Comparison of ENCODE assay signal across 20 cellular contexts in the genomic region with DNA sequence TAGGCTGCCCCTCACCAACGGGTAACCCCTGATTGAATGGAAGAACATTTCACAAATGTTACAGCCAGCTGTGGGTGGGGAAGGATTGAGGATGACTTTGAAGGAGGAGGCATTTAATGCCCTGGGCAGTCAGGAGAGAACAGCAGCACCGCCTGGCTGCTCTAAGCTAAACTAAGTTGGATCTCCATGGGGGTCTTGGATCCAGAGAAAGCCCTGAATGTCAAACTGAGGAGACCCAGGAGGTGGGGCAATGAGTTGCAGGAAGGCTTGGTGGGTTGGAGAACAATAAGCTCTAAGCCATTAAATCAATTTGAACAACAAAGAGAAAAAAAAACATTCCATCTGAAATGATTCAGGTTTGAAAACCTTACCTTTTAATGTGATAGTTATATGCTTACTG. TPM values are rescaled to one million over a fixed set of nuclear protein-coding genes. Genes with fewer than 3 reads are reported as not detected.
DNase-seq lines count a peak whose midpoint lies in the region; ATAC-seq lines count a peak whose summit lies in the region.
"Had no signal": no experiment of that assay in that cellular context is flagged by ENCODE, and none has a peak within 500 bp of the region (broad histone marks: within the 10 kb centered on the region; RNA-seq: fewer than 3 reads in every experiment).

No MANE protein-coding gene starts in this region.

- H3K27me3 Mint-ChIP-seq in IgD-negative memory B cell, result no peaks in the 10 kb centered on the region
- no peaks in the 10 kb centered on the region for H3K27me3 Mint-ChIP-seq in naive B cell

- no peak overlapping the region for H3K4me3 Mint-ChIP-seq in IgD-negative memory B cell
- no peak overlapping the region for H3K4me3 Mint-ChIP-seq in naive B cell

- peak; percentile 76 for DNase-seq in ELF-1 (ENCODE audit: low read depth, low spot score)
- peak; percentile 64 for DNase-seq in iPS DF 19.7 (ENCODE audit: low read depth, low spot score)
- DNase-seq in naive B cell, result no peak
- no peak for DNase-seq in GF-D8 (lab: John Stamatoyannopoulos, UW)
- DNase-seq in COR-L47 (lab: John Stamatoyannopoulos, UW), result no peak
- DNase-seq: DMS79 treated with DMSO at 0.1 percent for 48 hours, Kasumi-1, MG63, NCI-H1048, NCI-H1436, NCI-H2029 treated with DMSO at 0.1 percent for 48 hours, NCI-H2171 treated with DMSO at 0.1 percent for 48 hours, NCI-H446, NCI-H69, OCI-M1, SHP77, SK-N-SH had no signal

- H3K4me1 Mint-ChIP-seq in IgD-negative memory B cell (peaks cover 0 to 3% (median 0%) of the 10 kb centered on the region in 3 donors), naive B cell (no peaks in the 10 kb centered on the region)

- H3K27ac Mint-ChIP-seq in IgD-negative memory B cell (peak overlapping the region in 2 of 3 donors; percentile 33 to 68), naive B cell (peak overlapping the region in 4 of 6 donors; percentile 16 to 64 (median 38))

- ATAC-seq in naive B cell (ENCODE audit: low read depth in 2 of 2) (no peak), HG03469 (IDR thresholded peaks at IDR 0.05; ENCODE audit: unreplicated experiment) (no peak)
- ATAC-seq: A549 had no signal

- H3K36me3 Mint-ChIP-seq in IgD-negative memory B cell (peaks cover 13% of the 10 kb centered on the region), naive B cell (peaks cover 21 to 34% of the 10 kb centered on the region in 2 donors)

- H3K9me3 Mint-ChIP-seq in IgD-negative memory B cell (no peaks in the 10 kb centered on the region), naive B cell (no peaks in the 10 kb centered on the region)

RNA-seq across cellular contexts. Expression of gene TMX4, which starts 35.4 kb away (rescaled TPM):
- 63.2 TPM for polyA plus RNA-seq in IgD-negative memory B cell
- polyA plus RNA-seq in naive B cell (ENCODE audit: low read depth in 6 of 6), result 10 to 100 TPM; 41.9 to 56.9 (median 47.8) TPM

RNA-seq across cellular contexts. Expression of gene HAO1, which starts 43.9 kb away (rescaled TPM):
- polyA plus RNA-seq in IgD-negative memory B cell (not detected), naive B cell (ENCODE audit: low read depth in 6 of 6) (not detected)
- polyA plus RNA-seq: SK-N-SH had no signal

Comparison
In these comparisons a context has a peak if more than half of its experiments do, and no peak if none do; other contexts are left out.
1. DNase-seq: peak in ELF-1 (single experiment) and iPS DF 19.7 (single experiment); none in naive B cell (single experiment), GF-D8 (single experiment) and COR-L47 (single experiment).